Comparison of ENCODE assay signal across 17 cellular contexts in genomic region chr2:169716938-169717690, GRCh38. TPM values are rescaled to one million over a fixed set of nuclear protein-coding genes. Genes with fewer than 3 reads are reported as not detected.
DNase-seq lines count a peak whose midpoint lies in the region; ATAC-seq and TF ChIP-seq lines count a peak whose summit lies in the region.
"Had no signal": no experiment of that assay in that cellular context is flagged by ENCODE, and none has a peak within 500 bp of the region (broad histone marks: within the 10 kb centered on the region; RNA-seq: fewer than 3 reads in every experiment).

No MANE protein-coding gene starts in this region.

- no peaks in the 10 kb centered on the region for H3K36me3 ChIP-seq in SK-N-SH (replicated peaks in 1 of 2; ENCODE audit: control insufficient read depth in 1 of 2, insufficient read depth in 2 of 2, low read length in 1 of 2)
- no peaks in the 10 kb centered on the region for H3K36me3 ChIP-seq in transverse colon
- H3K36me3 ChIP-seq: upper lobe of left lung had no signal

- no peak overlapping the region for H3K9ac ChIP-seq in SK-N-SH

- H3K9me3 ChIP-seq in SK-N-SH (no peaks in the 10 kb centered on the region), transverse colon (no peaks in the 10 kb centered on the region)
- H3K9me3 ChIP-seq: body of pancreas, upper lobe of left lung had no signal

- H3K4me1 ChIP-seq in SK-N-SH (ENCODE audit: control insufficient read depth in 1 of 2, insufficient read depth in 2 of 2, low read depth in 1 of 2, low read length in 1 of 2) (peaks cover 16 to 54% of the 10 kb centered on the region in 2 experiments; a peak in 2 of 4 replicates), transverse colon (peaks cover 24 to 50% (median 40%) of the 10 kb centered on the region in 4 donors)

- ATAC-seq in activated naive CD4-positive, alpha-beta T cell treated with anti-CD3 and anti-CD28 coated beads, Interleukin-2, amount 50 U/mL, for 72 hours = no peak
- ATAC-seq in GM18867 (IDR thresholded peaks at IDR 0.05; ENCODE audit: unreplicated experiment) (no peak), GM21529 (IDR thresholded peaks at IDR 0.05; ENCODE audit: unreplicated experiment) (no peak)
- ATAC-seq: GM12878 had no signal

- H3K4me1 Mint-ChIP-seq in activated naive CD4-positive, alpha-beta T cell treated with anti-CD3 and anti-CD28 coated beads for 36 hours (ENCODE audit: low read depth) = no peaks in the 10 kb centered on the region

- no peak for DNase-seq in activated naive CD4-positive, alpha-beta T cell treated with anti-CD3 and anti-CD28 coated beads, Interleukin-2, amount 50 U/mL, for 72 hours (ENCODE audit: low spot score in 2 of 2)
- no peak for DNase-seq in activated naive CD4-positive, alpha-beta T cell treated with anti-CD3 and anti-CD28 coated beads for 36 hours
- DNase-seq in SK-N-SH = peak; percentile 46
- peak; percentile 37 for DNase-seq in inferior parietal cortex (ENCODE audit: extremely low spot score)
- peak; percentile 74 for DNase-seq in transverse colon
- no peak for DNase-seq in 8988T
- DNase-seq: ACHN; activated T-cell treated with anti-CD3 and anti-CD28 coated beads, Interleukin-2, amount 50 U/mL, for 24 hours; GOT3; NCI-H2081 treated with DMSO at 0.1 percent for 48 hours had no signal

- intact Hi-C loops in activated naive CD4-positive, alpha-beta T cell treated with anti-CD3 and anti-CD28 coated beads for 36 hours (cut with micrococcal nuclease) = no loop called here
- intact Hi-C loops in transverse colon (cut with DNase I; ENCODE audit: low total_unique reads) = no loop called here

- H3K27ac ChIP-seq in SK-N-SH (ENCODE audit: low read depth in 2 of 2, low read length in 1 of 2) (peak overlapping the region in 1 of 2 experiments; percentile 100; a peak in 2 of 4 replicates), transverse colon (peak overlapping the region; percentile 72 to 82 (median 78))
- H3K27ac ChIP-seq: epithelial cell of prostate, upper lobe of left lung had no signal

- H3K9me2 ChIP-seq in SK-N-SH = no peaks in the 10 kb centered on the region

- TF ChIP-seq POLR2A in transverse colon (IDR thresholded peaks at IDR 0.05) = peak; percentile 42

- no peak for TF ChIP-seq RAD21 in SK-N-SH (IDR thresholded peaks at IDR 0.05; ENCODE audit: low read length)

- H3K4me3 Mint-ChIP-seq in activated naive CD4-positive, alpha-beta T cell treated with anti-CD3 and anti-CD28 coated beads for 36 hours = no peak overlapping the region
- H3K4me3 Mint-ChIP-seq: activated T-cell treated with anti-CD3 and anti-CD28 coated beads, Interleukin-2, amount 50 U/mL, for 24 hours; nephron had no signal

- H3K79me2 ChIP-seq in SK-N-SH (ENCODE audit: insufficient read depth) = no peaks in the 10 kb centered on the region

- in situ Hi-C loops in transverse colon (cut with MboI; ENCODE audit: low pct_ligation_motif_present in 1 of 4, low pct_unique_long_range_greater_than_20kb in 1 of 4, low sequenced_read_pairs in 3 of 4) = no loop called here

- H3K4me2 ChIP-seq in SK-N-SH = no peak overlapping the region

- peak overlapping the region; percentile 24 to 39 for H3K27ac Mint-ChIP-seq in activated naive CD4-positive, alpha-beta T cell treated with anti-CD3 and anti-CD28 coated beads, Interleukin-2, amount 50 U/mL, for 72 hours
- no peak overlapping the region for H3K27ac Mint-ChIP-seq in activated naive CD4-positive, alpha-beta T cell treated with anti-CD3 and anti-CD28 coated beads for 36 hours
- H3K27ac Mint-ChIP-seq: activated T-cell treated with anti-CD3 and anti-CD28 coated beads, Interleukin-2, amount 50 U/mL, for 24 hours had no signal

- peak overlapping the region; percentile 57; the same call in 1 of the 2 replicates for H2AFZ ChIP-seq in SK-N-SH (ENCODE audit: low read depth)

- TF ChIP-seq CTCF in SK-N-SH (IDR thresholded peaks at IDR 0.05) (no peak), transverse colon (IDR thresholded peaks at IDR 0.05) (no peak)

- POLR2A ChIA-PET in SK-N-SH (lab: Yijun Ruan, JAX) = interaction anchor here (1.1 to 4.8 kb wide), 7 partner anchors 10 to 237 kb away, joined by 3 to 50 read pairs (median 6); partner anchors contain the start of genes BBS5, CFAP210, KLHL23 and PHOSPHO2

- no peaks in the 10 kb centered on the region for H3K27me3 ChIP-seq in SK-N-SH (ENCODE audit: insufficient read depth)
- no peaks in the 10 kb centered on the region for H3K27me3 ChIP-seq in transverse colon
- H3K27me3 ChIP-seq: body of pancreas, upper lobe of left lung had no signal

- H3K36me3 Mint-ChIP-seq in activated naive CD4-positive, alpha-beta T cell treated with anti-CD3 and anti-CD28 coated beads, Interleukin-2, amount 50 U/mL, for 72 hours = no peaks in the 10 kb centered on the region
- H3K36me3 Mint-ChIP-seq in activated naive CD4-positive, alpha-beta T cell treated with anti-CD3 and anti-CD28 coated beads for 36 hours (ENCODE audit: low read depth) = no peaks in the 10 kb centered on the region

- no peaks in the 10 kb centered on the region for H3K9me3 Mint-ChIP-seq in activated naive CD4-positive, alpha-beta T cell treated with anti-CD3 and anti-CD28 coated beads, Interleukin-2, amount 50 U/mL, for 72 hours
- no peaks in the 10 kb centered on the region for H3K9me3 Mint-ChIP-seq in activated naive CD4-positive, alpha-beta T cell treated with anti-CD3 and anti-CD28 coated beads for 36 hours
- H3K9me3 Mint-ChIP-seq: nephron had no signal

- CTCF ChIA-PET in activated naive CD4-positive, alpha-beta T cell treated with anti-CD3 and anti-CD28 coated beads for 36 hours (lab: Charles Lee) = no interaction called here
- CTCF ChIA-PET in SK-N-SH (lab: Yijun Ruan, JAX) = interaction anchor here (0.9 to 3.8 kb wide), 4 partner anchors 18 to 107 kb away, joined by 4 to 20 read pairs (median 8); partner anchors contain the start of genes CFAP210, METTL5 and PHOSPHO2

- TF ChIP-seq EP300 in SK-N-SH (IDR thresholded peaks at IDR 0.05; ENCODE audit: borderline replicate concordance in 1 of 2, low read depth in 1 of 2, low read length in 1 of 2) (peak in 1 of 2 experiments; percentile 88; a peak in 2 of 4 replicates), transverse colon (IDR thresholded peaks at IDR 0.05; ENCODE audit: low read depth) (no peak)

- 50% methylated on average over 12 of the region's 12 CpGs for WGBS in SK-N-SH (ENCODE audit: low lambda C conversion rate)
- WGBS in transverse colon (ENCODE audit: low coverage in 1 of 2), 2 donors = 32 to 38% methylated on average over 4 to 12 of the region's 12 CpGs

- H3K4me3 ChIP-seq in SK-N-SH (ENCODE audit: low read depth in 2 of 2, low read length in 1 of 2) (peak overlapping the region in 1 of 2 experiments; percentile 50; a peak in 1 of 4 replicates), transverse colon (no peak overlapping the region)
- H3K4me3 ChIP-seq: body of pancreas, GM12878, upper lobe of left lung had no signal

- H3K27me3 Mint-ChIP-seq in activated naive CD4-positive, alpha-beta T cell treated with anti-CD3 and anti-CD28 coated beads for 36 hours (ENCODE audit: low read depth) = no peaks in the 10 kb centered on the region
- H3K27me3 Mint-ChIP-seq: activated T-cell treated with anti-CD3 and anti-CD28 coated beads, Interleukin-2, amount 50 U/mL, for 24 hours had no signal

- H3F3A ChIP-seq in SK-N-SH (replicated peaks; ENCODE audit: insufficient read depth) = no peaks in the 10 kb centered on the region

- no peaks in the 10 kb centered on the region for H4K20me1 ChIP-seq in SK-N-SH (ENCODE audit: insufficient read depth)

TF ChIP-seq in SK-N-SH, 30 proteins besides CTCF, POLR2A, EP300 and RAD21 (continues in another document):
- TF ChIP-seq TCF12 (IDR thresholded peaks at IDR 0.05) = peak; percentile 75
- TF ChIP-seq CHD2 (IDR thresholded peaks at IDR 0.05; ENCODE audit: low read length, partially characterized antibody) = peak; percentile 76
- TF ChIP-seq ZBTB33 (IDR thresholded peaks at IDR 0.05; ENCODE audit: borderline replicate concordance, low read depth) = no peak
- TF ChIP-seq POLR2AphosphoS5 (IDR thresholded peaks at IDR 0.05; ENCODE audit: low read depth, low read length) = peak; percentile 35; the same call in 1 of the 2 replicates

RNA-seq across cellular contexts. Expression of gene KLHL23, which starts 16.5 kb away (rescaled TPM):
- 1 to 10 TPM; 1.1 to 9.3 TPM for total RNA-seq in activated naive CD4-positive, alpha-beta T cell treated with anti-CD3 and anti-CD28 coated beads, Interleukin-2, amount 50 U/mL, for 72 hours
- 1 to 10 TPM; 2.7 to 3.0 TPM for total RNA-seq in activated naive CD4-positive, alpha-beta T cell treated with anti-CD3 and anti-CD28 coated beads for 36 hours
- polyA plus RNA-seq in SK-N-SH (2012; rRNA removed) = 5.2 and 6.1 TPM in 2 replicates
- 7.7 and 7.8 TPM in 2 replicates for polyA plus RNA-seq in SK-N-SH (2012; cell fraction: cytosol; rRNA removed)
- 2.4 and 6.1 TPM in 2 replicates for polyA plus RNA-seq in SK-N-SH (2012; cell fraction: nucleus; rRNA removed)
- 10 to 100 TPM in 2 of 4 donors, 1 to 10 TPM in 2; 5.2 to 17.5 (median 10.1) TPM for total RNA-seq in transverse colon

RNA-seq across cellular contexts. Expression of gene PHOSPHO2, which starts 22.8 kb away (rescaled TPM):
- 1 to 10 TPM; 1.4 to 3.4 TPM for total RNA-seq in activated naive CD4-positive, alpha-beta T cell treated with anti-CD3 and anti-CD28 coated beads, Interleukin-2, amount 50 U/mL, for 72 hours
- 1 to 10 TPM; 1.2 TPM for total RNA-seq in activated naive CD4-positive, alpha-beta T cell treated with anti-CD3 and anti-CD28 coated beads for 36 hours
- 0.99 and 1.1 TPM in 2 replicates for polyA plus RNA-seq in SK-N-SH (2012; rRNA removed)
- 1.3 and 2.3 TPM in 2 replicates for polyA plus RNA-seq in SK-N-SH (2012; cell fraction: cytosol; rRNA removed)
- 2.1 and 2.7 TPM in 2 replicates for polyA plus RNA-seq in SK-N-SH (2012; cell fraction: nucleus; rRNA removed)
- 10 to 100 TPM in 2 of 4 donors, 1 to 10 TPM in 2; 2.6 to 16.5 (median 7.7) TPM for total RNA-seq in transverse colon

RNA-seq across cellular contexts. Expression of gene CFAP210, which starts 22.9 kb away (rescaled TPM):
- not detected for total RNA-seq in activated naive CD4-positive, alpha-beta T cell treated with anti-CD3 and anti-CD28 coated beads, Interleukin-2, amount 50 U/mL, for 72 hours
- not detected for total RNA-seq in activated naive CD4-positive, alpha-beta T cell treated with anti-CD3 and anti-CD28 coated beads for 36 hours
- polyA plus RNA-seq in SK-N-SH (2012; rRNA removed) = 0.03 TPM in 1 of 2 replicates, not detected in the other
- 0.01 and 0.03 TPM in 2 replicates for polyA plus RNA-seq in SK-N-SH (2012; cell fraction: cytosol; rRNA removed)
- polyA plus RNA-seq in SK-N-SH (2012; cell fraction: nucleus; rRNA removed) = not detected in 2 replicates
- total RNA-seq in transverse colon = not detected
- total RNA-seq: body of pancreas, GM12878 had no signal
- polyA plus RNA-seq: GM12878 had no signal

Comparison
In these comparisons a context has a peak if more than half of its experiments do, and no peak if none do; other contexts are left out.
1. DNase-seq: peak in SK-N-SH (single experiment), inferior parietal cortex (single experiment) and transverse colon (single experiment); none in activated naive CD4-positive, alpha-beta T cell treated with anti-CD3 and anti-CD28 coated beads, Interleukin-2, amount 50 U/mL, for 72 hours (0 of 2), activated naive CD4-positive, alpha-beta T cell treated with anti-CD3 and anti-CD28 coated beads for 36 hours (single experiment) and 8988T (single experiment).